In the genomic region with DNA sequence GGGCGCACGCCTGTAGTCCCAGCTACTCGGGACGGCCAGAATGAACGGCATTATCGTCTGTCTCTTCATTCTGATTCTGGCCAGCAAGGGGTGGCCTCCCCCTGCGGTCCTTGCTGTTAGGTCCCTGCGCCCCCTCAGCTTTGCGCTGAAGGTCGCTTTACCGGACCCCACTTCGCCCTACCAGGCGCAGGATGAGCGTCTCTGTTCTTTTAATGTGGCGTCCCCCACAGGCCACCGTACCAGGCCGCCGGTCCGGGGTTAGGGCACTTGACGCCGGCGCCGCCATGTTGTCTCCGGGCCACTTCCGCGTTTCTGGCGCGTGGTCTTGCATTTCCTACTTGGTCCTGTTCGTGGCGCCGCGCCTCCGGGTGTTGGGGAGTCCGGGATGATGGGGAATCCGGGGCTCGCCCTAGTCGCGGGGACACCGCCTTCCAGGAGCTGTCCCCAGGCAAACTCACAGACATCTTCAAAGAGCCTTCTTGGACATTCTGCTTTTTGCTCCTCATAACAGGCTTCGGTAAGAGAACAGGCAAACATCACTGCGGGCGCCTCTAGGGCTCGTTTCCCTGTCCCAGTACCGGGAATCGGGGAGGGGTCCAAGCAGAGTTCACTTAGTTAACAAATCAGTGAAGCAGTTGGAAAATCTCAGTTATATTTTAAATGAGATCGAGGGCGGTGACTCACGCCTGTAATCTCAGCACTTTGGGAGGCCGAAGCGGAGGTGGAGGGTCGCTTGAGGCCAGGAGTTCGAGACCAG, we compare ENCODE assay signal across 8 cellular contexts. TPM values are rescaled to one million over a fixed set of nuclear protein-coding genes. Genes with fewer than 3 reads are reported as not detected.
DNase-seq lines count a peak whose midpoint lies in the region; ATAC-seq and TF ChIP-seq lines count a peak whose summit lies in the region.

No MANE protein-coding gene starts in this region.

- POLR2A ChIA-PET in A673 (lab: Charles Lee; ENCODE audit: low non-redundant PET), result interaction anchor here (0.6 kb wide), 1 partner anchor 11 kb away, joined by 4 read pairs; no protein-coding TSS in a partner anchor

- TSS peak; percentile 77 for BruUV-seq in A673 (replicated peaks; lab: Mats Ljungman, UMichigan)

- DNase-seq in A673 (ENCODE audit: low spot score), result peak; percentile 98
- DNase-seq in NCI-H2107 treated with DMSO at 0.1 percent for 48 hours (lab: John Stamatoyannopoulos, UW; ENCODE audit: unreplicated experiment), result peak; percentile 93
- DNase-seq in UCSD-AML1 (lab: John Stamatoyannopoulos, UW; ENCODE audit: unreplicated experiment), result peak; percentile 93
- peak; percentile 84 for DNase-seq in brain pericyte (ENCODE audit: low read depth, low spot score)
- peak; percentile 86 for DNase-seq in skeletal muscle cell (ENCODE audit: low read depth)

- intact Hi-C loops in A673 (cut with micrococcal nuclease; ENCODE audit: unreplicated experiment), result loop anchor here (2.0 to 5.0 kb wide), 2 partner anchors 152 to 227 kb away; no protein-coding TSS in a partner anchor

- H3K27me3 ChIP-seq in A673 (replicated peaks; ENCODE audit: insufficient read depth, low read depth, low read length, poor library complexity), result no peaks in the 10 kb centered on the region

- peak overlapping the region; percentile 80 for H3K27ac ChIP-seq in A673 (ENCODE audit: low read depth, low read length, poor library complexity, severe bottlenecking)

- H3K4me3 ChIP-seq in A673 (ENCODE audit: low read depth, low read length, poor library complexity, severe bottlenecking) (peak overlapping the region; percentile 60), iPS-11a (ENCODE audit: low read depth, low read length) (peak overlapping the region; percentile 50), skeletal muscle cell (ENCODE audit: low read depth, low read length) (peak overlapping the region; percentile 64)

- CTCF ChIA-PET in A673 (lab: Charles Lee), result interaction anchor here (0.8 kb wide), 1 partner anchor 251 kb away, joined by 4 read pairs; no protein-coding TSS in a partner anchor

- H3K4me1 ChIP-seq in A673 (ENCODE audit: insufficient read depth, low read length, poor library complexity, severe bottlenecking), result peaks cover 25% of the 10 kb centered on the region

- no peaks in the 10 kb centered on the region for H3K9me3 ChIP-seq in A673 (ENCODE audit: low read depth, low read length, poor library complexity, severe bottlenecking)

- no peaks in the 10 kb centered on the region for H3K36me3 ChIP-seq in A673 (ENCODE audit: insufficient read depth, low read length, poor library complexity, severe bottlenecking)

- peak; percentile 68 for ATAC-seq in GM18858 (IDR thresholded peaks at IDR 0.05; ENCODE audit: unreplicated experiment)
- peak; percentile 95 for ATAC-seq in HG03095 (IDR thresholded peaks at IDR 0.05; ENCODE audit: unreplicated experiment)

- TF ChIP-seq CTCF in A673 (conservative IDR thresholded peaks at IDR 0.05; ENCODE audit: low read depth, low read length), result peak; percentile 89

RNA-seq across cellular contexts. Expression of gene NARS1, which starts 8.5 kb away (rescaled TPM):
- total RNA-seq in A673 (2021), result 249 and 261 TPM in 2 replicates

RNA-seq across cellular contexts. Expression of gene FECH, which starts 43.7 kb away (rescaled TPM):
- total RNA-seq in A673 (2021), result 65.4 and 73.7 TPM in 2 replicates

Comparison
In these comparisons a context has a peak if more than half of its experiments do, and no peak if none do; other contexts are left out.
1. Peak in every context shown above with its lines: DNase-seq, ATAC-seq, H3K4me3 ChIP-seq and H3K27ac ChIP-seq.